In the genomic region with DNA sequence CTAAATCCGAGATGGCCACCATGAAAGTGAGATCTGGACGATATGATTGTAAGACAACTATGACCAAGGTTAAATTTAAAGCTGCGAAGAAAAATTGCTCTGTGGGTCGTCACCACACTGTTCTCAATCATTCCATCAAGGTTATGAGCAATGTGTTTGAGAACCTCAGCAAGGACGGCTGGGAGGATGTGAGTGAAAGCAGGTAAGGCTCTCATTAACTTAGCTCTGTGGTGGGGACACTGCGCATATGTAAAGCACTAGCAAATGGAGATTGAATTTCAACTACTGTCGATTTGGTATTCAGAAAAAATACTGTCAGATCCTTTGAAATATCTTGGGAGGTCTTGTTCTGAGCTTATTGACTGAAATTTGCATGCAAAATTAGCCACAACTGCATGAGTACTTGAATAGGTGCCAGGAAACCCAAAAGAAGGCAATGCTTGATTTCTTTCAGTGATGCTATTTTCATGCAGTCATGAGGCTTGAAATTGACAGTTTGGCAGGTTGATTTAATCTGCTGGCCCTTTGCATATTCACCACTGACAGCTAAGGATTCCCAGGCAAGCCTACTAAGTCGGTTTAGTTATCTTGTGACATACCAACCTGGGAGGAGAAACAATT, we compare ENCODE assay signal across 19 cellular contexts.
A peak's percentile ranks its signal among the peaks of the same experiment; 100 is the strongest.
DNase-seq lines count a peak whose midpoint lies in the region; ATAC-seq, FAIRE-seq and TF ChIP-seq lines count a peak whose summit lies in the region.
"Had no signal": no experiment of that assay in that cellular context is flagged by ENCODE, and none has a peak within 500 bp of the region (broad histone marks: within the 10 kb centered on the region; RNA-seq: fewer than 3 reads in every experiment).

No MANE protein-coding gene starts in this region.

- POLR2A ChIA-PET in WTC11 (lab: Charles Lee) = interaction anchor here (0.5 kb wide), 1 partner anchor 442 kb away, joined by 3 read pairs; no protein-coding TSS in a partner anchor

- no peaks in the 10 kb centered on the region for H3K27me3 Mint-ChIP-seq in WTC11 (ENCODE audit: low read depth)

- H3K4me1 Mint-ChIP-seq in WTC11 = peaks cover 64% of the 10 kb centered on the region

- no peak for FAIRE-seq in frontal cortex (lab: Jason Lieb, UNC)
- FAIRE-seq: A549, D721Med, GM12892, H54, K562 had no signal

- peak; percentile 81 for ATAC-seq in WTC11
- ATAC-seq: A549; CD8-positive, alpha-beta T cell; K562 had no signal

- no peaks in the 10 kb centered on the region for H3K79me2 ChIP-seq in hepatocyte

- H3K4me2 ChIP-seq in hepatocyte = no peak overlapping the region
- H3K4me2 ChIP-seq: A549 had no signal

- no peaks in the 10 kb centered on the region for H3K36me3 Mint-ChIP-seq in WTC11
- H3K36me3 Mint-ChIP-seq: CD8-positive, alpha-beta T cell had no signal

- peaks cover 60% of the 10 kb centered on the region for H3K4me1 ChIP-seq in HUES48 (ENCODE audit: control insufficient read depth, insufficient read depth, low read length)
- peaks cover 43% of the 10 kb centered on the region for H3K4me1 ChIP-seq in iPS-15b (ENCODE audit: control insufficient read depth, insufficient read depth, low read length)
- H3K4me1 ChIP-seq in hepatocyte (ENCODE audit: insufficient read depth) = no peaks in the 10 kb centered on the region
- H3K4me1 ChIP-seq in colonic mucosa = no peaks in the 10 kb centered on the region
- H3K4me1 ChIP-seq: A549, BE2C had no signal

- CTCF ChIA-PET in WTC11 (lab: Charles Lee) = interaction anchor here (0.6 to 1.3 kb wide), 4 partner anchors 191 to 790 kb away, joined by 3 to 6 read pairs (median 3); no protein-coding TSS in a partner anchor

- H3K27me3 ChIP-seq in HUES48 (ENCODE audit: control insufficient read depth, insufficient read depth, low read length) (no peaks in the 10 kb centered on the region), iPS-15b (ENCODE audit: control insufficient read depth, insufficient read depth, low read length) (no peaks in the 10 kb centered on the region), hepatocyte (no peaks in the 10 kb centered on the region), colonic mucosa (no peaks in the 10 kb centered on the region)
- H3K27me3 ChIP-seq: BE2C had no signal

- H3K4me3 Mint-ChIP-seq in WTC11 = peak overlapping the region; percentile 26
- H3K4me3 Mint-ChIP-seq: CD8-positive, alpha-beta T cell had no signal

- H3K9me3 ChIP-seq in HUES48 (ENCODE audit: control insufficient read depth, insufficient read depth, low read length) = no peaks in the 10 kb centered on the region
- no peaks in the 10 kb centered on the region for H3K9me3 ChIP-seq in iPS-15b (ENCODE audit: control insufficient read depth, insufficient read depth, low read length)
- H3K9me3 ChIP-seq in hepatocyte (ENCODE audit: low read depth) = no peaks in the 10 kb centered on the region
- no peaks in the 10 kb centered on the region for H3K9me3 ChIP-seq in colonic mucosa
- H3K9me3 ChIP-seq: A549, BE2C had no signal

- 69% methylated on average over 8 of the region's 8 CpGs for WGBS in hepatocyte (ENCODE audit: low lambda C conversion rate, missing lambda C conversion rate)

- H3K36me3 ChIP-seq in HUES48 (ENCODE audit: control insufficient read depth, insufficient read depth, low read length) = no peaks in the 10 kb centered on the region
- no peaks in the 10 kb centered on the region for H3K36me3 ChIP-seq in iPS-15b (ENCODE audit: control insufficient read depth, insufficient read depth, low read length)
- no peaks in the 10 kb centered on the region for H3K36me3 ChIP-seq in hepatocyte (replicated peaks; ENCODE audit: insufficient read depth, low read depth)
- H3K36me3 ChIP-seq in colonic mucosa = no peaks in the 10 kb centered on the region
- H3K36me3 ChIP-seq: BE2C had no signal

- TF ChIP-seq CTCF in WTC11 (IDR thresholded peaks at IDR 0.05) = no peak
- TF ChIP-seq CTCF in hepatocyte (IDR thresholded peaks at IDR 0.05; ENCODE audit: poor library complexity) = no peak
- TF ChIP-seq CTCF in colonic mucosa (IDR thresholded peaks at IDR 0.05) = no peak

- peak overlapping the region; percentile 35; the same call in 1 of the 2 replicates for H3K4me3 ChIP-seq in HUES48 (ENCODE audit: low read depth, low read length)
- H3K4me3 ChIP-seq in iPS-15b (ENCODE audit: low read depth, low read length) = peak overlapping the region; percentile 24
- no peak overlapping the region for H3K4me3 ChIP-seq in hepatocyte
- no peak overlapping the region for H3K4me3 ChIP-seq in colonic mucosa
- H3K4me3 ChIP-seq: A549, K562 had no signal

- no peaks in the 10 kb centered on the region for H3K9me2 ChIP-seq in hepatocyte (replicated peaks; ENCODE audit: insufficient read depth)

- H3K27ac Mint-ChIP-seq in WTC11 = peak overlapping the region; percentile 61
- H3K27ac Mint-ChIP-seq: CD8-positive, alpha-beta T cell had no signal

- peak overlapping the region; percentile 76 for H3K27ac ChIP-seq in HUES48 (ENCODE audit: low read depth, low read length)
- H3K27ac ChIP-seq in hepatocyte = no peak overlapping the region
- H3K27ac ChIP-seq in colonic mucosa = no peak overlapping the region
- H3K27ac ChIP-seq: A549, C4-2B had no signal

- intact Hi-C loops in colonic mucosa (cut with DNase I) = no loop called here

- peak; percentile 57 for DNase-seq in NCI-H1048 (lab: John Stamatoyannopoulos, UW)
- DNase-seq in WTC11 (ENCODE audit: low spot score) = no peak
- no peak for DNase-seq in hepatocyte (ENCODE audit: low spot score)
- no peak for DNase-seq in A172 (ENCODE audit: low spot score)
- DNase-seq in colonic mucosa = no peak
- no peak for DNase-seq in frontal cortex (ENCODE audit: low spot score in 2 of 2)
- DNase-seq: BE2C; CD8-positive, alpha-beta T cell; COR-L47; DND-41; GDM1 had no signal

- H4K20me1 ChIP-seq in hepatocyte (ENCODE audit: insufficient read depth, poor library complexity, severe bottlenecking) = no peaks in the 10 kb centered on the region

- H2AFZ ChIP-seq in hepatocyte = no peak overlapping the region

- 0 out of 2 replicates have a peak overlapping the region, but pooled peaks have one; percentile 24 for H3K9ac ChIP-seq in HUES48 (ENCODE audit: low read depth, low read length)
- no peak overlapping the region for H3K9ac ChIP-seq in iPS-15b (ENCODE audit: low read depth, low read length)
- no peak overlapping the region for H3K9ac ChIP-seq in colonic mucosa (ENCODE audit: low read depth in 2 of 2, low read length in 2 of 2)

- no peaks in the 10 kb centered on the region for H3K9me3 Mint-ChIP-seq in WTC11
- H3K9me3 Mint-ChIP-seq: CD8-positive, alpha-beta T cell had no signal

TF ChIP-seq in WTC11, 78 proteins besides CTCF, POLR2A, EP300 and RAD21:
- peak; percentile 22; the same call in 1 of the 2 replicates for TF ChIP-seq TEAD1 (CRISPR knock-in tag; IDR thresholded peaks at IDR 0.05)
- TF ChIP-seq, protein P1, sequence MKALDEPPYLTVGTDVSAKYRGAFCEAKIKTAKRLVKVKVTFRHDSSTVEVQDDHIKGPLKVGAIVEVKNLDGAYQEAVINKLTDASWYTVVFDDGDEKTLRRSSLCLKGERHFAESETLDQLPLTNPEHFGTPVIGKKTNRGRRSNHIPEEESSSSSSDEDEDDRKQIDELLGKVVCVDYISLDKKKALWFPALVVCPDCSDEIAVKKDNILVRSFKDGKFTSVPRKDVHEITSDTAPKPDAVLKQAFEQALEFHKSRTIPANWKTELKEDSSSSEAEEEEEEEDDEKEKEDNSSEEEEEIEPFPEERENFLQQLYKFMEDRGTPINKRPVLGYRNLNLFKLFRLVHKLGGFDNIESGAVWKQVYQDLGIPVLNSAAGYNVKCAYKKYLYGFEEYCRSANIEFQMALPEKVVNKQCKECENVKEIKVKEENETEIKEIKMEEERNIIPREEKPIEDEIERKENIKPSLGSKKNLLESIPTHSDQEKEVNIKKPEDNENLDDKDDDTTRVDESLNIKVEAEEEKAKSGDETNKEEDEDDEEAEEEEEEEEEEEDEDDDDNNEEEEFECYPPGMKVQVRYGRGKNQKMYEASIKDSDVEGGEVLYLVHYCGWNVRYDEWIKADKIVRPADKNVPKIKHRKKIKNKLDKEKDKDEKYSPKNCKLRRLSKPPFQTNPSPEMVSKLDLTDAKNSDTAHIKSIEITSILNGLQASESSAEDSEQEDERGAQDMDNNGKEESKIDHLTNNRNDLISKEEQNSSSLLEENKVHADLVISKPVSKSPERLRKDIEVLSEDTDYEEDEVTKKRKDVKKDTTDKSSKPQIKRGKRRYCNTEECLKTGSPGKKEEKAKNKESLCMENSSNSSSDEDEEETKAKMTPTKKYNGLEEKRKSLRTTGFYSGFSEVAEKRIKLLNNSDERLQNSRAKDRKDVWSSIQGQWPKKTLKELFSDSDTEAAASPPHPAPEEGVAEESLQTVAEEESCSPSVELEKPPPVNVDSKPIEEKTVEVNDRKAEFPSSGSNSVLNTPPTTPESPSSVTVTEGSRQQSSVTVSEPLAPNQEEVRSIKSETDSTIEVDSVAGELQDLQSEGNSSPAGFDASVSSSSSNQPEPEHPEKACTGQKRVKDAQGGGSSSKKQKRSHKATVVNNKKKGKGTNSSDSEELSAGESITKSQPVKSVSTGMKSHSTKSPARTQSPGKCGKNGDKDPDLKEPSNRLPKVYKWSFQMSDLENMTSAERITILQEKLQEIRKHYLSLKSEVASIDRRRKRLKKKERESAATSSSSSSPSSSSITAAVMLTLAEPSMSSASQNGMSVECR (CRISPR knock-in tag; IDR thresholded peaks at IDR 0.05; ENCODE audit: borderline replicate concordance) = no peak

Comparison
In these comparisons a context has a peak if more than half of its experiments do, and no peak if none do; other contexts are left out.
1. H3K4me3 ChIP-seq: peak in HUES48 (single experiment) and iPS-15b (single experiment); none in hepatocyte (single experiment) and colonic mucosa (single experiment).